Comparison of ENCODE assay signal across 1 cellular context in the genomic region with DNA sequence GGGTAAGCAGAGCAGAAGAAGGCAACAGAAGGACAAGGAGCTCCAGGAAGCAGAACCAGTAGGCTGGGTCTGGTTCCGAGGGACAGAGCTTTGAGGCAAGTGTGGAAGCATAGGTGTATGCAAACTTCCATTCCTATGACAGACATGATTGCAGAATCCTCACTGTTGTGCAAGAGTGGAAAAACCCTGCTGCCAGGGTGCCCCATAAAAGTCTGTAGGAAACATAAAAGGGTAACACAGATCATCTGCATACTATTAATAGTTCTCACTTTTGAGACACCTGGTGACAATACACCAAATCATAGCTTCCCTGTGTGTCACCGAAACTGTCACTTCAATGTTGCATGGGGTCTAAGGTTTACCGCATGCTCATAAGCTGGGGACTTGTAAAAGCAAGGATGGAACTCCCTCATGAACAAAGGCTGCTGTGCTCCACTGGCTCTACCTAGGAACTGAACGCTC.
TF ChIP-seq lines count a peak whose summit lies in the region.

No MANE protein-coding gene starts in this region.

TF ChIP-seq in GM12878, 131 proteins besides CTCF, POLR2A, EP300 and RAD21 (continued from another document):
- TF ChIP-seq, protein P1, sequence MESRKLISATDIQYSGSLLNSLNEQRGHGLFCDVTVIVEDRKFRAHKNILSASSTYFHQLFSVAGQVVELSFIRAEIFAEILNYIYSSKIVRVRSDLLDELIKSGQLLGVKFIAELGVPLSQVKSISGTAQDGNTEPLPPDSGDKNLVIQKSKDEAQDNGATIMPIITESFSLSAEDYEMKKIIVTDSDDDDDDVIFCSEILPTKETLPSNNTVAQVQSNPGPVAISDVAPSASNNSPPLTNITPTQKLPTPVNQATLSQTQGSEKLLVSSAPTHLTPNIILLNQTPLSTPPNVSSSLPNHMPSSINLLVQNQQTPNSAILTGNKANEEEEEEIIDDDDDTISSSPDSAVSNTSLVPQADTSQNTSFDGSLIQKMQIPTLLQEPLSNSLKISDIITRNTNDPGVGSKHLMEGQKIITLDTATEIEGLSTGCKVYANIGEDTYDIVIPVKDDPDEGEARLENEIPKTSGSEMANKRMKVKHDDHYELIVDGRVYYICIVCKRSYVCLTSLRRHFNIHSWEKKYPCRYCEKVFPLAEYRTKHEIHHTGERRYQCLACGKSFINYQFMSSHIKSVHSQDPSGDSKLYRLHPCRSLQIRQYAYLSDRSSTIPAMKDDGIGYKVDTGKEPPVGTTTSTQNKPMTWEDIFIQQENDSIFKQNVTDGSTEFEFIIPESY (IDR thresholded peaks at IDR 0.05): no peak
- TF ChIP-seq NR2C1 (IDR thresholded peaks at IDR 0.05) (no peak), TBL1XR1 (IDR thresholded peaks at IDR 0.05; ENCODE audit: low read depth, low read length) (no peak), NFIC (IDR thresholded peaks at IDR 0.05; ENCODE audit: low read depth, low read length) (peak; percentile 76), CHD2 (IDR thresholded peaks at IDR 0.05; ENCODE audit: borderline replicate concordance, low read depth, low read length) (0 out of 2 replicates have a peak, but pooled peaks have one; percentile 42), ZNF207 (IDR thresholded peaks at IDR 0.05; ENCODE audit: borderline replicate concordance) (no peak), NR2F1 (conservative IDR thresholded peaks at IDR 0.05) (peak; percentile 37; the same call in 1 of the 2 replicates), IKZF1 (conservative IDR thresholded peaks at IDR 0.05) (peak; percentile 73), POU2F2 (IDR thresholded peaks at IDR 0.05; ENCODE audit: borderline replicate concordance, low read depth, low read length) (peak; percentile 68; the same call in 1 of the 3 replicates), MEF2A (IDR thresholded peaks at IDR 0.05; ENCODE audit: insufficient read depth, low read depth, low read length) (peak; percentile 93), CREM (IDR thresholded peaks at IDR 0.05; ENCODE audit: low read depth) (peak; percentile 69), FOXM1 (IDR thresholded peaks at IDR 0.05; ENCODE audit: low read depth, low read length) (no peak; the same call in 1 of the 2 replicates), RELA (IDR thresholded peaks at IDR 0.05; ENCODE audit: borderline replicate concordance, partially characterized antibody) (peak; percentile 63)
- TF ChIP-seq, protein P2, sequence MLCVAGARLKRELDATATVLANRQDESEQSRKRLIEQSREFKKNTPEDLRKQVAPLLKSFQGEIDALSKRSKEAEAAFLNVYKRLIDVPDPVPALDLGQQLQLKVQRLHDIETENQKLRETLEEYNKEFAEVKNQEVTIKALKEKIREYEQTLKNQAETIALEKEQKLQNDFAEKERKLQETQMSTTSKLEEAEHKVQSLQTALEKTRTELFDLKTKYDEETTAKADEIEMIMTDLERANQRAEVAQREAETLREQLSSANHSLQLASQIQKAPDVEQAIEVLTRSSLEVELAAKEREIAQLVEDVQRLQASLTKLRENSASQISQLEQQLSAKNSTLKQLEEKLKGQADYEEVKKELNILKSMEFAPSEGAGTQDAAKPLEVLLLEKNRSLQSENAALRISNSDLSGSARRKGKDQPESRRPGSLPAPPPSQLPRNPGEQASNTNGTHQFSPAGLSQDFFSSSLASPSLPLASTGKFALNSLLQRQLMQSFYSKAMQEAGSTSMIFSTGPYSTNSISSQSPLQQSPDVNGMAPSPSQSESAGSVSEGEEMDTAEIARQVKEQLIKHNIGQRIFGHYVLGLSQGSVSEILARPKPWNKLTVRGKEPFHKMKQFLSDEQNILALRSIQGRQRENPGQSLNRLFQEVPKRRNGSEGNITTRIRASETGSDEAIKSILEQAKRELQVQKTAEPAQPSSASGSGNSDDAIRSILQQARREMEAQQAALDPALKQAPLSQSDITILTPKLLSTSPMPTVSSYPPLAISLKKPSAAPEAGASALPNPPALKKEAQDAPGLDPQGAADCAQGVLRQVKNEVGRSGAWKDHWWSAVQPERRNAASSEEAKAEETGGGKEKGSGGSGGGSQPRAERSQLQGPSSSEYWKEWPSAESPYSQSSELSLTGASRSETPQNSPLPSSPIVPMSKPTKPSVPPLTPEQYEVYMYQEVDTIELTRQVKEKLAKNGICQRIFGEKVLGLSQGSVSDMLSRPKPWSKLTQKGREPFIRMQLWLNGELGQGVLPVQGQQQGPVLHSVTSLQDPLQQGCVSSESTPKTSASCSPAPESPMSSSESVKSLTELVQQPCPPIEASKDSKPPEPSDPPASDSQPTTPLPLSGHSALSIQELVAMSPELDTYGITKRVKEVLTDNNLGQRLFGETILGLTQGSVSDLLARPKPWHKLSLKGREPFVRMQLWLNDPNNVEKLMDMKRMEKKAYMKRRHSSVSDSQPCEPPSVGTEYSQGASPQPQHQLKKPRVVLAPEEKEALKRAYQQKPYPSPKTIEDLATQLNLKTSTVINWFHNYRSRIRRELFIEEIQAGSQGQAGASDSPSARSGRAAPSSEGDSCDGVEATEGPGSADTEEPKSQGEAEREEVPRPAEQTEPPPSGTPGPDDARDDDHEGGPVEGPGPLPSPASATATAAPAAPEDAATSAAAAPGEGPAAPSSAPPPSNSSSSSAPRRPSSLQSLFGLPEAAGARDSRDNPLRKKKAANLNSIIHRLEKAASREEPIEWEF (IDR thresholded peaks at IDR 0.05; ENCODE audit: insufficient replicate concordance, low read depth, low read length): no peak
- TF ChIP-seq, protein P3, sequence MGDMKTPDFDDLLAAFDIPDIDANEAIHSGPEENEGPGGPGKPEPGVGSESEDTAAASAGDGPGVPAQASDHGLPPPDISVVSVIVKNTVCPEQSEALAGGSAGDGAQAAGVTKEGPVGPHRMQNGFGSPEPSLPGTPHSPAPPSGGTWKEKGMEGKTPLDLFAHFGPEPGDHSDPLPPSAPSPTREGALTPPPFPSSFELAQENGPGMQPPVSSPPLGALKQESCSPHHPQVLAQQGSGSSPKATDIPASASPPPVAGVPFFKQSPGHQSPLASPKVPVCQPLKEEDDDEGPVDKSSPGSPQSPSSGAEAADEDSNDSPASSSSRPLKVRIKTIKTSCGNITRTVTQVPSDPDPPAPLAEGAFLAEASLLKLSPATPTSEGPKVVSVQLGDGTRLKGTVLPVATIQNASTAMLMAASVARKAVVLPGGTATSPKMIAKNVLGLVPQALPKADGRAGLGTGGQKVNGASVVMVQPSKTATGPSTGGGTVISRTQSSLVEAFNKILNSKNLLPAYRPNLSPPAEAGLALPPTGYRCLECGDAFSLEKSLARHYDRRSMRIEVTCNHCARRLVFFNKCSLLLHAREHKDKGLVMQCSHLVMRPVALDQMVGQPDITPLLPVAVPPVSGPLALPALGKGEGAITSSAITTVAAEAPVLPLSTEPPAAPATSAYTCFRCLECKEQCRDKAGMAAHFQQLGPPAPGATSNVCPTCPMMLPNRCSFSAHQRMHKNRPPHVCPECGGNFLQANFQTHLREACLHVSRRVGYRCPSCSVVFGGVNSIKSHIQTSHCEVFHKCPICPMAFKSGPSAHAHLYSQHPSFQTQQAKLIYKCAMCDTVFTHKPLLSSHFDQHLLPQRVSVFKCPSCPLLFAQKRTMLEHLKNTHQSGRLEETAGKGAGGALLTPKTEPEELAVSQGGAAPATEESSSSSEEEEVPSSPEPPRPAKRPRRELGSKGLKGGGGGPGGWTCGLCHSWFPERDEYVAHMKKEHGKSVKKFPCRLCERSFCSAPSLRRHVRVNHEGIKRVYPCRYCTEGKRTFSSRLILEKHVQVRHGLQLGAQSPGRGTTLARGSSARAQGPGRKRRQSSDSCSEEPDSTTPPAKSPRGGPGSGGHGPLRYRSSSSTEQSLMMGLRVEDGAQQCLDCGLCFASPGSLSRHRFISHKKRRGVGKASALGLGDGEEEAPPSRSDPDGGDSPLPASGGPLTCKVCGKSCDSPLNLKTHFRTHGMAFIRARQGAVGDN (IDR thresholded peaks at IDR 0.05): peak; percentile 59
- TF ChIP-seq, protein P4, sequence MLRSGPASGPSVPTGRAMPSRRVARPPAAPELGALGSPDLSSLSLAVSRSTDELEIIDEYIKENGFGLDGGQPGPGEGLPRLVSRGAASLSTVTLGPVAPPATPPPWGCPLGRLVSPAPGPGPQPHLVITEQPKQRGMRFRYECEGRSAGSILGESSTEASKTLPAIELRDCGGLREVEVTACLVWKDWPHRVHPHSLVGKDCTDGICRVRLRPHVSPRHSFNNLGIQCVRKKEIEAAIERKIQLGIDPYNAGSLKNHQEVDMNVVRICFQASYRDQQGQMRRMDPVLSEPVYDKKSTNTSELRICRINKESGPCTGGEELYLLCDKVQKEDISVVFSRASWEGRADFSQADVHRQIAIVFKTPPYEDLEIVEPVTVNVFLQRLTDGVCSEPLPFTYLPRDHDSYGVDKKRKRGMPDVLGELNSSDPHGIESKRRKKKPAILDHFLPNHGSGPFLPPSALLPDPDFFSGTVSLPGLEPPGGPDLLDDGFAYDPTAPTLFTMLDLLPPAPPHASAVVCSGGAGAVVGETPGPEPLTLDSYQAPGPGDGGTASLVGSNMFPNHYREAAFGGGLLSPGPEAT (IDR thresholded peaks at IDR 0.05; ENCODE audit: low read depth): 0 out of 2 replicates have a peak, but pooled peaks have one; percentile 50
- TF ChIP-seq, protein P5, sequence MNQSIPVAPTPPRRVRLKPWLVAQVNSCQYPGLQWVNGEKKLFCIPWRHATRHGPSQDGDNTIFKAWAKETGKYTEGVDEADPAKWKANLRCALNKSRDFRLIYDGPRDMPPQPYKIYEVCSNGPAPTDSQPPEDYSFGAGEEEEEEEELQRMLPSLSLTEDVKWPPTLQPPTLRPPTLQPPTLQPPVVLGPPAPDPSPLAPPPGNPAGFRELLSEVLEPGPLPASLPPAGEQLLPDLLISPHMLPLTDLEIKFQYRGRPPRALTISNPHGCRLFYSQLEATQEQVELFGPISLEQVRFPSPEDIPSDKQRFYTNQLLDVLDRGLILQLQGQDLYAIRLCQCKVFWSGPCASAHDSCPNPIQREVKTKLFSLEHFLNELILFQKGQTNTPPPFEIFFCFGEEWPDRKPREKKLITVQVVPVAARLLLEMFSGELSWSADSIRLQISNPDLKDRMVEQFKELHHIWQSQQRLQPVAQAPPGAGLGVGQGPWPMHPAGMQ (IDR thresholded peaks at IDR 0.05; ENCODE audit: borderline replicate concordance): no peak
- TF ChIP-seq, protein P6, sequence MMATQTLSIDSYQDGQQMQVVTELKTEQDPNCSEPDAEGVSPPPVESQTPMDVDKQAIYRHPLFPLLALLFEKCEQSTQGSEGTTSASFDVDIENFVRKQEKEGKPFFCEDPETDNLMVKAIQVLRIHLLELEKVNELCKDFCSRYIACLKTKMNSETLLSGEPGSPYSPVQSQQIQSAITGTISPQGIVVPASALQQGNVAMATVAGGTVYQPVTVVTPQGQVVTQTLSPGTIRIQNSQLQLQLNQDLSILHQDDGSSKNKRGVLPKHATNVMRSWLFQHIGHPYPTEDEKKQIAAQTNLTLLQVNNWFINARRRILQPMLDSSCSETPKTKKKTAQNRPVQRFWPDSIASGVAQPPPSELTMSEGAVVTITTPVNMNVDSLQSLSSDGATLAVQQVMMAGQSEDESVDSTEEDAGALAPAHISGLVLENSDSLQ (IDR thresholded peaks at IDR 0.05): peak; percentile 63; the same call in 1 of the 2 replicates
